In the genomic region with DNA sequence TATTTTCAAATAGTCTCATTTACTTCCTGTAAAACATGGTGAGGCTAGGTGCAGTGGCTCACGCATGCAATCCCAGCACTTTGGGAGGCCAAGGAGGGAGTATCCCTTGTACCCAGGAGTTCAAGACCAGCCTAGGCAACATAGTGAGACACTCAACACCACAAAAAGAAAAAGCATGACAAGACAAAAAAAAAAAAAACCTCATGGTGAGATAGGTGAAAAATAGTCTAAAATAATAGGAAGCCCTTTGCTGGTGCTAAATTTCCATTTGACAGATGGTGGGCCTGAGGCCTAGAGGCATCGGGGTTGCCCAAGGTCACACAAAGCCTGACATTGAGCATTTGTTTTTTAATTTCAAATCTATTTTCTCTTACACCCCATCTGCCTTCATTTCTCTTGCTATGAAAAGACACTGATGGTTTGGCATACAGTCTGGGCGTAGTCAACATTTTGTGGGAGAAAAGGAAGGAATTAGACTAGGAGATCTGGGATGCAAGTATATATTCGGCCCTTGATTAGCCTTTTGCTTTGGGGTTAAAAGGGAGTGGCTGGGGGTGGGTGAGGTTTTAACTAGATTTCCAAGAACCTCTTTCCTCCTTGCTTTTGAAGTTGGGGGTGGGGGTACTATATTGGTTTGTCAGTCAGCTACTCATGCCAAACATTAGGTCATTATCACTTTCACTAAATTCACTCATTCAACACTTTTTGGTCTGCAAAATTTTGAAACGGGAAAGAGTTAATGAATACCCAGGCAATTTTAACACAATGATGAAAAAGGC, we compare ENCODE assay signal across 21 cellular contexts. TPM values are rescaled to one million over a fixed set of nuclear protein-coding genes. Genes with fewer than 3 reads are reported as not detected.
DNase-seq lines count a peak whose midpoint lies in the region; ATAC-seq and TF ChIP-seq lines count a peak whose summit lies in the region.
"Had no signal": no experiment of that assay in that cellular context is flagged by ENCODE, and none has a peak within 500 bp of the region (broad histone marks: within the 10 kb centered on the region; RNA-seq: fewer than 3 reads in every experiment).

No MANE protein-coding gene starts in this region.

- H3K36me3 Mint-ChIP-seq in activated T-cell treated with anti-CD3 and anti-CD28 coated beads, Interleukin-2, amount 50 U/mL, for 24 hours (ENCODE audit: low read depth) = peaks cover 78% of the 10 kb centered on the region
- H3K36me3 Mint-ChIP-seq in activated T-cell treated with anti-CD3 and anti-CD28 coated beads, Interleukin-2, amount 50 U/mL, for 4 hours (ENCODE audit: insufficient read depth) = peaks cover 31% of the 10 kb centered on the region
- peaks cover 69% of the 10 kb centered on the region for H3K36me3 Mint-ChIP-seq in activated naive CD8-positive, alpha-beta T cell treated with anti-CD3 and anti-CD28 coated beads for 36 hours

- H3K36me3 ChIP-seq in neutrophil = peaks cover 4% of the 10 kb centered on the region
- H3K36me3 ChIP-seq in WERI-Rb-1 = no peaks in the 10 kb centered on the region; the same call in 1 of the 2 replicates
- H3K36me3 ChIP-seq: ovary, sigmoid colon, stomach, upper lobe of right lung had no signal

- TF ChIP-seq CTCF in neutrophil (IDR thresholded peaks at IDR 0.05) = no peak
- no peak for TF ChIP-seq CTCF in WERI-Rb-1 (IDR thresholded peaks at IDR 0.05; ENCODE audit: low read depth, low read length)

- peak overlapping the region; percentile 36 for H3K27ac ChIP-seq in neutrophil
- H3K27ac ChIP-seq in substantia nigra (ENCODE audit: low read depth, low read length, poor library complexity, severe bottlenecking) = no peak overlapping the region
- no peak overlapping the region for H3K27ac ChIP-seq in WERI-Rb-1
- H3K27ac ChIP-seq: ovary, sigmoid colon, stomach, upper lobe of right lung had no signal

- peaks cover 94% of the 10 kb centered on the region for H3K4me1 Mint-ChIP-seq in activated T-cell treated with anti-CD3 and anti-CD28 coated beads, Interleukin-2, amount 50 U/mL, for 24 hours (ENCODE audit: low read depth)
- H3K4me1 Mint-ChIP-seq in activated T-cell treated with anti-CD3 and anti-CD28 coated beads, Interleukin-2, amount 50 U/mL, for 4 hours (ENCODE audit: low read depth) = peaks cover 93% of the 10 kb centered on the region
- peaks cover 88% of the 10 kb centered on the region for H3K4me1 Mint-ChIP-seq in activated naive CD8-positive, alpha-beta T cell treated with anti-CD3 and anti-CD28 coated beads for 36 hours

- H3K4me3 ChIP-seq in neutrophil (ENCODE audit: low read depth in 1 of 2, low read length in 1 of 2) (no peak overlapping the region), WERI-Rb-1 (ENCODE audit: low read depth, low read length) (no peak overlapping the region)
- H3K4me3 ChIP-seq: ovary, sigmoid colon, stomach, upper lobe of right lung had no signal

- no peak for ATAC-seq in activated T-cell treated with anti-CD3 and anti-CD28 coated beads, Interleukin-2, amount 50 U/mL, for 4 hours
- ATAC-seq: upper lobe of right lung had no signal

- H3K27me3 ChIP-seq in neutrophil (no peaks in the 10 kb centered on the region), WERI-Rb-1 (ENCODE audit: insufficient read depth, low read depth, severe bottlenecking) (no peaks in the 10 kb centered on the region)
- H3K27me3 ChIP-seq: ovary, sigmoid colon, stomach, upper lobe of right lung had no signal

- no peaks in the 10 kb centered on the region for H3K27me3 Mint-ChIP-seq in activated T-cell treated with anti-CD3 and anti-CD28 coated beads, Interleukin-2, amount 50 U/mL, for 24 hours
- no peaks in the 10 kb centered on the region for H3K27me3 Mint-ChIP-seq in activated T-cell treated with anti-CD3 and anti-CD28 coated beads, Interleukin-2, amount 50 U/mL, for 4 hours (ENCODE audit: low read depth)
- no peaks in the 10 kb centered on the region for H3K27me3 Mint-ChIP-seq in activated naive CD8-positive, alpha-beta T cell treated with anti-CD3 and anti-CD28 coated beads for 36 hours

- peak overlapping the region; percentile 82 for H3K27ac Mint-ChIP-seq in activated T-cell treated with anti-CD3 and anti-CD28 coated beads, Interleukin-2, amount 50 U/mL, for 24 hours
- peak overlapping the region; percentile 80 for H3K27ac Mint-ChIP-seq in activated naive CD8-positive, alpha-beta T cell treated with anti-CD3 and anti-CD28 coated beads for 36 hours

- H3K4me3 Mint-ChIP-seq in activated T-cell treated with anti-CD3 and anti-CD28 coated beads, Interleukin-2, amount 50 U/mL, for 24 hours = no peak overlapping the region
- no peak overlapping the region for H3K4me3 Mint-ChIP-seq in activated T-cell treated with anti-CD3 and anti-CD28 coated beads, Interleukin-2, amount 50 U/mL, for 4 hours
- peak overlapping the region; percentile 43 for H3K4me3 Mint-ChIP-seq in activated naive CD8-positive, alpha-beta T cell treated with anti-CD3 and anti-CD28 coated beads for 36 hours

- H3K9me3 Mint-ChIP-seq in activated T-cell treated with anti-CD3 and anti-CD28 coated beads, Interleukin-2, amount 50 U/mL, for 24 hours = no peaks in the 10 kb centered on the region
- H3K9me3 Mint-ChIP-seq in activated T-cell treated with anti-CD3 and anti-CD28 coated beads, Interleukin-2, amount 50 U/mL, for 4 hours = no peaks in the 10 kb centered on the region
- peaks cover 2% of the 10 kb centered on the region for H3K9me3 Mint-ChIP-seq in activated naive CD8-positive, alpha-beta T cell treated with anti-CD3 and anti-CD28 coated beads for 36 hours

- no peak for DNase-seq in activated T-cell treated with anti-CD3 and anti-CD28 coated beads, Interleukin-2, amount 50 U/mL, for 24 hours
- no peak for DNase-seq in activated T-cell treated with anti-CD3 and anti-CD28 coated beads, Interleukin-2, amount 50 U/mL, for 4 hours
- DNase-seq in NCI-H1694 treated with DMSO at 0.1 percent for 48 hours (lab: John Stamatoyannopoulos, UW) (peak; percentile 64), SK-N-DZ (ENCODE audit: low spot score) (no peak), substantia nigra (lab: John Stamatoyannopoulos, UW) (no peak), WERI-Rb-1 (no peak)
- no peak for DNase-seq in activated naive CD8-positive, alpha-beta T cell treated with anti-CD3 and anti-CD28 coated beads for 36 hours
- DNase-seq: activated T-cell treated with anti-CD3 and anti-CD28 coated beads for 4 hours, amygdala, cerebellar nuclear complex, H7, head of caudate nucleus, IMR-90, MV-4-11, NCI-H2081 treated with DMSO at 0.1 percent for 48 hours, NCI-H510A treated with DMSO at 0.1 percent for 48 hours, ovary, sigmoid colon, stomach, upper lobe of right lung had no signal

- H3K9me3 ChIP-seq in neutrophil (no peaks in the 10 kb centered on the region), WERI-Rb-1 (ENCODE audit: severe bottlenecking) (no peaks in the 10 kb centered on the region)
- H3K9me3 ChIP-seq: ovary, sigmoid colon, stomach, upper lobe of right lung had no signal

- H3K4me1 ChIP-seq in neutrophil (ENCODE audit: control insufficient read depth in 1 of 2, insufficient read depth in 1 of 2, low read depth in 1 of 2, low read length in 1 of 2) = peaks cover 65 to 85% of the 10 kb centered on the region in 2 experiments

RNA-seq across cellular contexts. Expression of a gene that starts 11.2 kb away (rescaled TPM):
- total RNA-seq in activated T-cell treated with anti-CD3 and anti-CD28 coated beads, Interleukin-2, amount 50 U/mL, for 4 hours = 100 to 1,000 TPM; 127 to 166 (median 152) TPM
- total RNA-seq in activated naive CD8-positive, alpha-beta T cell treated with anti-CD3 and anti-CD28 coated beads for 36 hours = 100 to 1,000 TPM; 231 to 239 TPM
- 16.8 and 17.2 TPM in 2 replicates for polyA plus RNA-seq in SK-N-DZ (2014; cell fraction: cytosol; rRNA removed)
- polyA plus RNA-seq in SK-N-DZ (2014; cell fraction: nucleus; rRNA removed) = 10.5 and 11.0 TPM in 2 replicates

RNA-seq across cellular contexts. Expression of a gene that starts 43.4 kb away (rescaled TPM):
- 100 to 1,000 TPM in 1 of 3 donors, 10 to 100 TPM in 2; 82.0 to 114 (median 91.8) TPM for total RNA-seq in activated T-cell treated with anti-CD3 and anti-CD28 coated beads, Interleukin-2, amount 50 U/mL, for 4 hours
- total RNA-seq in activated naive CD8-positive, alpha-beta T cell treated with anti-CD3 and anti-CD28 coated beads for 36 hours = 100 to 1,000 TPM; 132 TPM
- 38.8 and 44.2 TPM in 2 replicates for polyA plus RNA-seq in SK-N-DZ (2014; cell fraction: cytosol; rRNA removed)
- polyA plus RNA-seq in SK-N-DZ (2014; cell fraction: nucleus; rRNA removed) = 36.0 and 47.6 TPM in 2 replicates
